In genomic region chr6:158322724-158323560, GRCh38 we compare ENCODE assay signal across 1 cellular context.
TF ChIP-seq lines count a peak whose summit lies in the region.

No MANE protein-coding gene starts in this region.

TF ChIP-seq in K562, 482 proteins besides CTCF, POLR2A, EP300 and RAD21 (continued from another document and continues in another):
- TF ChIP-seq TSHZ1 (CRISPR knock-in tag; IDR thresholded peaks at IDR 0.05) (no peak), MAFK (IDR thresholded peaks at IDR 0.05; ENCODE audit: low read length) (peak; percentile 72), NFE2L1 (tag; IDR thresholded peaks at IDR 0.05; ENCODE audit: borderline replicate concordance, low read depth) (peak; percentile 61; the same call in 1 of the 2 replicates), C11orf30 (IDR thresholded peaks at IDR 0.05; ENCODE audit: low read depth) (peak; percentile 86), TAF9B (IDR thresholded peaks at IDR 0.05; ENCODE audit: partially characterized antibody) (no peak), ZNF174 (CRISPR knock-in tag; IDR thresholded peaks at IDR 0.05) (no peak), ZNF431 (CRISPR knock-in tag; IDR thresholded peaks at IDR 0.05) (no peak), ZNF778 (CRISPR knock-in tag; IDR thresholded peaks at IDR 0.05) (no peak), ZNF764 (CRISPR knock-in tag; IDR thresholded peaks at IDR 0.05; ENCODE audit: low read depth) (no peak), ZNF507 (tag; conservative IDR thresholded peaks at IDR 0.05) (no peak), ZNF23 (CRISPR knock-in tag; IDR thresholded peaks at IDR 0.05) (no peak), CEBPG (CRISPR knock-in tag; IDR thresholded peaks at IDR 0.05) (no peak), CEBPG (tag; conservative IDR thresholded peaks at IDR 0.05 in 1 of 2, IDR thresholded peaks at IDR 0.05 in 1 of 2) (0 out of 4 replicates have a peak, but pooled peaks of 1 of the 2 experiments have one; percentile 8), DACH1 (IDR thresholded peaks at IDR 0.05; ENCODE audit: partially characterized antibody) (peak; percentile 75), HIVEP1 (CRISPR knock-in tag; IDR thresholded peaks at IDR 0.05) (no peak), ZNF184 (CRISPR knock-in tag; IDR thresholded peaks at IDR 0.05) (no peak), BMI1 (IDR thresholded peaks at IDR 0.05; ENCODE audit: low read length) (no peak), IRF2 (CRISPR knock-in tag; IDR thresholded peaks at IDR 0.05) (no peak), TFAP4 (CRISPR knock-in tag; IDR thresholded peaks at IDR 0.05; ENCODE audit: borderline replicate concordance) (no peak), PTRF (tag; IDR thresholded peaks at IDR 0.05) (no peak), ETS2 (tag; IDR thresholded peaks at IDR 0.05; ENCODE audit: borderline replicate concordance, poor library complexity, severe bottlenecking) (no peak), KDM4B (IDR thresholded peaks at IDR 0.05; ENCODE audit: borderline replicate concordance in 2 of 2, low read depth in 1 of 2) (no peak), MIER1 (IDR thresholded peaks at IDR 0.05; ENCODE audit: low read depth) (no peak), HNRNPLL (IDR thresholded peaks at IDR 0.05; ENCODE audit: low read depth, low read length, poor library complexity, severe bottlenecking) (no peak), RBM39 (optimal IDR thresholded peaks at IDR 0.05; ENCODE audit: low read depth, low read length) (no peak), RERE (CRISPR knock-in tag; IDR thresholded peaks at IDR 0.05; ENCODE audit: borderline replicate concordance) (0 out of 2 replicates have a peak, but pooled peaks have one; percentile 44), MBD1 (CRISPR knock-in tag; IDR thresholded peaks at IDR 0.05) (no peak), MTF1 (CRISPR knock-in tag; IDR thresholded peaks at IDR 0.05; ENCODE audit: borderline replicate concordance) (no peak), SIX5 (IDR thresholded peaks at IDR 0.05; ENCODE audit: borderline replicate concordance in 1 of 2, insufficient read depth in 1 of 2, low read depth in 1 of 2, low read length in 2 of 2) (no peak), CHCHD3 (CRISPR knock-in tag; IDR thresholded peaks at IDR 0.05) (no peak), MED1 (CRISPR knock-in tag; IDR thresholded peaks at IDR 0.05; ENCODE audit: borderline replicate concordance) (no peak), MAFG (tag; conservative IDR thresholded peaks at IDR 0.05) (peak; percentile 94), NFYB (IDR thresholded peaks at IDR 0.05; ENCODE audit: extremely low read depth, insufficient read length) (no peak), ELF1 (tag; IDR thresholded peaks at IDR 0.05) (no peak), MAFF (IDR thresholded peaks at IDR 0.05; ENCODE audit: low read length) (peak; percentile 84), FOSL1 (tag; conservative IDR thresholded peaks at IDR 0.05) (peak; percentile 64), ZNF699 (CRISPR knock-in tag; IDR thresholded peaks at IDR 0.05; ENCODE audit: insufficient replicate concordance) (no peak), GTF2A2 (tag; IDR thresholded peaks at IDR 0.05) (no peak), RFX7 (CRISPR knock-in tag; IDR thresholded peaks at IDR 0.05) (no peak), PCBP2 (IDR thresholded peaks at IDR 0.05; ENCODE audit: low read depth, low read length, poor library complexity, severe bottlenecking) (no peak), ZNF274 (IDR thresholded peaks at IDR 0.05; ENCODE audit: borderline replicate concordance, low read depth, low read length) (no peak), MTA3 (IDR thresholded peaks at IDR 0.05; ENCODE audit: borderline replicate concordance) (no peak)
- TF ChIP-seq, protein P1, sequence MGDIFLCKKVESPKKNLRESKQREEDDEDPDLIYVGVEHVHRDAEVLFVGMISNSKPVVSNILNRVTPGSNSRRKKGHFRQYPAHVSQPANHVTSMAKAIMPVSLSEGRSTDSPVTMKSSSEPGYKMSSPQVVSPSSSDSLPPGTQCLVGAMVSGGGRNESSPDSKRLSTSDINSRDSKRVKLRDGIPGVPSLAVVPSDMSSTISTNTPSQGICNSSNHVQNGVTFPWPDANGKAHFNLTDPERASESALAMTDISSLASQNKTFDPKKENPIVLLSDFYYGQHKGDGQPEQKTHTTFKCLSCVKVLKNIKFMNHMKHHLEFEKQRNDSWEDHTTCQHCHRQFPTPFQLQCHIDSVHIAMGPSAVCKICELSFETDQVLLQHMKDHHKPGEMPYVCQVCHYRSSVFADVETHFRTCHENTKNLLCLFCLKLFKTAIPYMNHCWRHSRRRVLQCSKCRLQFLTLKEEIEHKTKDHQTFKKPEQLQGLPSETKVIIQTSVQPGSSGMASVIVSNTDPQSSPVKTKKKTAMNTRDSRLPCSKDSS (IDR thresholded peaks at IDR 0.05; ENCODE audit: low read depth, partially characterized antibody), result no peak
- TF ChIP-seq, protein P2, sequence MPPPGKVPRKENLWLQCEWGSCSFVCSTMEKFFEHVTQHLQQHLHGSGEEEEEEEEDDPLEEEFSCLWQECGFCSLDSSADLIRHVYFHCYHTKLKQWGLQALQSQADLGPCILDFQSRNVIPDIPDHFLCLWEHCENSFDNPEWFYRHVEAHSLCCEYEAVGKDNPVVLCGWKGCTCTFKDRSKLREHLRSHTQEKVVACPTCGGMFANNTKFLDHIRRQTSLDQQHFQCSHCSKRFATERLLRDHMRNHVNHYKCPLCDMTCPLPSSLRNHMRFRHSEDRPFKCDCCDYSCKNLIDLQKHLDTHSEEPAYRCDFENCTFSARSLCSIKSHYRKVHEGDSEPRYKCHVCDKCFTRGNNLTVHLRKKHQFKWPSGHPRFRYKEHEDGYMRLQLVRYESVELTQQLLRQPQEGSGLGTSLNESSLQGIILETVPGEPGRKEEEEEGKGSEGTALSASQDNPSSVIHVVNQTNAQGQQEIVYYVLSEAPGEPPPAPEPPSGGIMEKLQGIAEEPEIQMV (tag; conservative IDR thresholded peaks at IDR 0.05; ENCODE audit: low read depth), result no peak
- TF ChIP-seq, protein P3, sequence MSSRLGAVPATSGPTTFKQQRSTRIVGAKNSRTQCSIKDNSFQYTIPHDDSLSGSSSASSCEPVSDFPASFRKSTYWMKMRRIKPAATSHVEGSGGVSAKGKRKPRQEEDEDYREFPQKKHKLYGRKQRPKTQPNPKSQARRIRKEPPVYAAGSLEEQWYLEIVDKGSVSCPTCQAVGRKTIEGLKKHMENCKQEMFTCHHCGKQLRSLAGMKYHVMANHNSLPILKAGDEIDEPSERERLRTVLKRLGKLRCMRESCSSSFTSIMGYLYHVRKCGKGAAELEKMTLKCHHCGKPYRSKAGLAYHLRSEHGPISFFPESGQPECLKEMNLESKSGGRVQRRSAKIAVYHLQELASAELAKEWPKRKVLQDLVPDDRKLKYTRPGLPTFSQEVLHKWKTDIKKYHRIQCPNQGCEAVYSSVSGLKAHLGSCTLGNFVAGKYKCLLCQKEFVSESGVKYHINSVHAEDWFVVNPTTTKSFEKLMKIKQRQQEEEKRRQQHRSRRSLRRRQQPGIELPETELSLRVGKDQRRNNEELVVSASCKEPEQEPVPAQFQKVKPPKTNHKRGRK (tag; IDR thresholded peaks at IDR 0.05), result no peak
